ENCODE assay signal across 33 cellular contexts in genomic region chr5:176470539-176470938, GRCh38.
"Had no signal": no experiment of that assay in that cellular context is flagged by ENCODE, and none has a peak within 500 bp of the region (broad histone marks: within the 10 kb centered on the region; RNA-seq: fewer than 3 reads in every experiment).

No MANE protein-coding gene starts in this region.

- DNase-seq: activated B cell treated with CpG ODN at 0.5 μM for 24 hours; activated CD4-positive, alpha-beta T cell treated with anti-CD3 and anti-CD28 coated beads for 48 hours; activated CD4-positive, alpha-beta T cell treated with anti-CD3 and anti-CD28 coated beads, Interleukin-2, amount 50 U/mL, for 1 hour; activated CD4-positive, alpha-beta T cell treated with anti-CD3 and anti-CD28 coated beads, Interleukin-2, amount 50 U/mL, for 48 hours; activated CD8-positive, alpha-beta memory T cell treated with anti-CD3 and anti-CD28 coated beads for 24 hours; activated CD8-positive, alpha-beta T cell treated with anti-CD3 and anti-CD28 coated beads for 36 hours; activated effector memory CD4-positive, alpha-beta T cell treated with anti-CD3 and anti-CD28 coated beads, Interleukin-2, amount 50 U/mL, for 16 hours; activated naive CD4-positive, alpha-beta T cell treated with anti-CD3 and anti-CD28 coated beads for 36 hours; activated naive CD8-positive, alpha-beta T cell treated with anti-CD3 and anti-CD28 coated beads for 36 hours; activated naive CD8-positive, alpha-beta T cell treated with anti-CD3 and anti-CD28 coated beads, Interleukin-2, amount 50 U/mL, for 24 hours; activated T-cell treated with anti-CD3 and anti-CD28 coated beads, Interleukin-2, amount 50 U/mL, for 1 hour; activated T-cell treated with anti-CD3 and anti-CD28 coated beads, Interleukin-2, amount 50 U/mL, for 48 hours; adrenal gland; amygdala; aorta; body of pancreas; central memory CD4-positive, alpha-beta T cell; cerebellar nuclear complex; colonic mucosa; effector CD8-positive, alpha-beta T cell; endodermal cell; foreskin fibroblast; head of caudate nucleus; T-cell; T1000; WERI-Rb-1 had no signal

- H3K27me3 ChIP-seq: adrenal gland, body of pancreas, colonic mucosa had no signal

- H3K36me3 ChIP-seq: adrenal gland, colonic mucosa had no signal

- H3K9me3 Mint-ChIP-seq: activated B cell treated with CpG ODN at 0.5 μM for 24 hours; activated CD8-positive, alpha-beta T cell treated with anti-CD3 and anti-CD28 coated beads for 36 hours; activated naive CD4-positive, alpha-beta T cell treated with anti-CD3 and anti-CD28 coated beads for 36 hours; activated naive CD4-positive, alpha-beta T cell treated with anti-CD3 and anti-CD28 coated beads, Interleukin-2, amount 50 U/mL, for 24 hours; activated naive CD8-positive, alpha-beta T cell treated with anti-CD3 and anti-CD28 coated beads, Interleukin-2, amount 50 U/mL, for 24 hours; activated T-helper 1 cell treated with anti-CD3 and anti-CD28 coated beads, Interleukin-12 subunit alpha, Interleukin-12 subunit beta, Interleukin-2, Interleukin-4 antibody, amounts not matched to agents 30 ng/mL and 10 ng/mL and 1 ng/mL, durations not matched to agents 14 hours and 24 hours and 36 hours; activated T-helper 2 cell treated with anti-CD3 and anti-CD28 coated beads, Interferon-gamma antibody, Interleukin-2, Interleukin-4, amounts not matched to agents 10 μg/mL and 5 μg/mL and 100 μg/mL, durations not matched to agents 14 hours and 24 hours and 36 hours; endodermal cell; T-helper 1 cell treated with Interleukin-12 subunit alpha and Interleukin-12 subunit beta and Interleukin-4 antibody, amounts not matched to agents 30 μg/mL and 1 μg/mL, for 36 hours; T-helper 2 cell treated with Interferon-gamma antibody and Interleukin-4, amounts not matched to agents 5 μg/mL and 100 μg/mL, for 36 hours had no signal

- H3K4me3 Mint-ChIP-seq: activated B cell treated with CpG ODN at 0.5 μM for 24 hours; activated CD8-positive, alpha-beta T cell treated with anti-CD3 and anti-CD28 coated beads for 36 hours; activated naive CD4-positive, alpha-beta T cell treated with anti-CD3 and anti-CD28 coated beads for 36 hours; activated naive CD4-positive, alpha-beta T cell treated with anti-CD3 and anti-CD28 coated beads, Interleukin-2, amount 50 U/mL, for 24 hours; activated naive CD8-positive, alpha-beta T cell treated with anti-CD3 and anti-CD28 coated beads for 36 hours; activated naive CD8-positive, alpha-beta T cell treated with anti-CD3 and anti-CD28 coated beads, Interleukin-2, amount 50 U/mL, for 24 hours; activated T-helper 1 cell treated with anti-CD3 and anti-CD28 coated beads, Interleukin-12 subunit alpha, Interleukin-12 subunit beta, Interleukin-2, Interleukin-4 antibody, amounts not matched to agents 30 ng/mL and 10 ng/mL and 1 ng/mL, durations not matched to agents 14 hours and 24 hours and 36 hours; endodermal cell; T-cell; T-helper 1 cell treated with Interleukin-12 subunit alpha and Interleukin-12 subunit beta and Interleukin-4 antibody, amounts not matched to agents 30 μg/mL and 1 μg/mL, for 36 hours; T-helper 2 cell treated with Interferon-gamma antibody and Interleukin-4, amounts not matched to agents 5 μg/mL and 100 μg/mL, for 36 hours had no signal

- H3K9me3 ChIP-seq: adrenal gland, body of pancreas, colonic mucosa had no signal

- H3K4me1 ChIP-seq: colonic mucosa had no signal

- H3K27me3 Mint-ChIP-seq: activated B cell treated with CpG ODN at 0.5 μM for 24 hours; activated CD8-positive, alpha-beta T cell treated with anti-CD3 and anti-CD28 coated beads for 36 hours; activated naive CD4-positive, alpha-beta T cell treated with anti-CD3 and anti-CD28 coated beads, Interleukin-2, amount 50 U/mL, for 24 hours; activated naive CD8-positive, alpha-beta T cell treated with anti-CD3 and anti-CD28 coated beads for 36 hours; activated naive CD8-positive, alpha-beta T cell treated with anti-CD3 and anti-CD28 coated beads, Interleukin-2, amount 50 U/mL, for 24 hours; T-cell had no signal

- ATAC-seq: activated CD4-positive, CD25-positive, alpha-beta regulatory T cell treated with anti-CD3 and anti-CD28 coated beads, Interleukin-2, amount 50 U/mL, for 24 hours; activated CD8-positive, alpha-beta T cell treated with anti-CD3 and anti-CD28 coated beads for 36 hours; activated naive CD8-positive, alpha-beta T cell treated with anti-CD3 and anti-CD28 coated beads, Interleukin-2, amount 50 U/mL, for 24 hours; body of pancreas; esophagus mucosa; T-cell had no signal

- H3K27ac Mint-ChIP-seq: activated B cell treated with CpG ODN at 0.5 μM for 24 hours; activated CD8-positive, alpha-beta T cell treated with anti-CD3 and anti-CD28 coated beads for 36 hours; activated naive CD4-positive, alpha-beta T cell treated with anti-CD3 and anti-CD28 coated beads for 36 hours; activated naive CD4-positive, alpha-beta T cell treated with anti-CD3 and anti-CD28 coated beads, Interleukin-2, amount 50 U/mL, for 24 hours; activated naive CD8-positive, alpha-beta T cell treated with anti-CD3 and anti-CD28 coated beads for 36 hours; activated naive CD8-positive, alpha-beta T cell treated with anti-CD3 and anti-CD28 coated beads, Interleukin-2, amount 50 U/mL, for 24 hours; activated T-helper 1 cell treated with anti-CD3 and anti-CD28 coated beads, Interleukin-12 subunit alpha, Interleukin-12 subunit beta, Interleukin-2, Interleukin-4 antibody, amounts not matched to agents 30 ng/mL and 10 ng/mL and 1 ng/mL, durations not matched to agents 14 hours and 24 hours and 36 hours; activated T-helper 2 cell treated with anti-CD3 and anti-CD28 coated beads, Interferon-gamma antibody, Interleukin-2, Interleukin-4, amounts not matched to agents 10 μg/mL and 5 μg/mL and 100 μg/mL, durations not matched to agents 14 hours and 24 hours and 36 hours; endodermal cell; T-cell; T-helper 1 cell treated with Interleukin-12 subunit alpha and Interleukin-12 subunit beta and Interleukin-4 antibody, amounts not matched to agents 30 μg/mL and 1 μg/mL, for 36 hours; T-helper 2 cell treated with Interferon-gamma antibody and Interleukin-4, amounts not matched to agents 5 μg/mL and 100 μg/mL, for 36 hours had no signal

- H3K4me3 ChIP-seq: adrenal gland, body of pancreas, colonic mucosa had no signal

- H3K27ac ChIP-seq: adrenal gland, body of pancreas, colonic mucosa, WERI-Rb-1 had no signal
